In the genomic region with DNA sequence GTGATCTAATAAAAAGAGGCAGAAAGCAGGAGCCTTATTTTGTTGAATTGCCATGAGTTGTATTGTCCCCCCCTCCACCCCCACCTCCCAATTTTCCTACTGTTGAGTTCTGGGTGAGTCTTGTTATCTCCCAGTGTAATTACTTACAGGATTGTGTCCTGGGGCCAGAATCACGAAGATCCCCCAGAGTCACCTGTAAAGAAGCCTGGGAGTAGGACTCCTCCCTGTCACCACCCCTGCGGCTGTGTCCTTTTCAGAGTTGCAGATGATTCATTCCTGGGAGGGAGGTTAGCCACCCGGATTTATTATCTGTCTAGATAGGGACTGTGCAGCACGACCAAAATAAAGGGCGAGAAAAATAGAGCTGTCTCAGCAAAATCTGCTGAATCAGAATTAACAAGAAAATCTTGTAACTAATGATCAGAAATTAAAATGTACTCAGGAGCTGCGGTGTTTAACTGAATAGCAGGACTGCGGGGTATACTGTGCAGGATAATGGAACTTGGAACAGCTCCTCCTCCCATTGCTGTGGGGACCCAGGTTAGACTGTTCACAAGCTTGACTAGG, we compare ENCODE assay signal across 20 cellular contexts.
"Had no signal": no experiment of that assay in that cellular context is flagged by ENCODE, and none has a peak within 500 bp of the region (broad histone marks: within the 10 kb centered on the region; RNA-seq: fewer than 3 reads in every experiment).

No MANE protein-coding gene starts in this region.

- H3K9me3 ChIP-seq: SK-N-SH had no signal

- DNase-seq: Karpas-422, KG1, MM.1S, NCI-H1092 treated with DMSO at 0.1 percent for 48 hours, NCI-H1436, NCI-H187, NCI-H2029, NCI-H2081 treated with DMSO at 0.1 percent for 48 hours, NCI-H2171, NCI-H226, NCI-H446, NCI-H510A, NCI-H524 treated with DMSO at 0.1 percent for 48 hours, NCI-H69, NCI-H774, SHP77, SK-N-SH, SW 1271 had no signal

- H3K9ac ChIP-seq: SK-N-SH had no signal

- H3K27ac ChIP-seq: RWPE1 had no signal

- H3K4me2 ChIP-seq: SK-N-SH had no signal

- FAIRE-seq: RCC 7860 had no signal
